ENCODE assay signal across 18 cellular contexts in the genomic region with DNA sequence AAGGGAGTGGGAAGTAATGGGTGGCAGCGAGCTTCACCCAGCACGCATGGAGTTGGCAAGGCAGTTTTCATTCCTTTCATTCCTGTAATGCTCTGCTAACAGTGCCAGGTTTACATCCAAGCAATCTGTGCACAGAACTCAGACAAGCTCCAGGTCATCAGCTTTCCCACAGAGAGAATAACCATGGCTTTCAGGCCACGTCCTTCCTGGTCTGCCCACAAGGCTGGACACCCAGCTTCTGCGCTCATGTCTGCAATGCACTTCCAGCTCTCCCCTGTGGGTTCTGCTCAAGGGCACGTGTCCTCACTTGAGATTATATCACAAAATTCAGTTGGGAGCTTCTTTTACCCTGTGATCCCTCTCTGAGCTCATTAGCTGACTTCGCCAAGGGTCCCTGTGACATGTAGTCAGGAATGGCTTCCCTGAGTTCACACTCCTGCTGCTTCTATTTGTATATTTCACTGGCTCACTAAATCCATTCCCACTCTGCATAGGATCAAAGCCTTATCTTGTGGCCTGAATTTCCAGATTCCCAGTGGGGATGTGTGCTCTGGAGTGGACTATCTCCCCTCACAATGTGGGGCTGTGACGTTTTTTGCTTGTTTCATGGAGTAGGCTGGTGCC. TPM values are rescaled to one million over a fixed set of nuclear protein-coding genes. Genes with fewer than 3 reads are reported as not detected.
A peak's percentile ranks its signal among the peaks of the same experiment; 100 is the strongest.
DNase-seq lines count a peak whose midpoint lies in the region; ATAC-seq, FAIRE-seq and TF ChIP-seq lines count a peak whose summit lies in the region.
"Had no signal": no experiment of that assay in that cellular context is flagged by ENCODE, and none has a peak within 500 bp of the region (broad histone marks: within the 10 kb centered on the region; RNA-seq: fewer than 3 reads in every experiment).

No MANE protein-coding gene starts in this region.

- H3K79me2 ChIP-seq in H9 (ENCODE audit: insufficient read depth, low read length) = no peaks in the 10 kb centered on the region

- H3K9ac ChIP-seq in H9 (ENCODE audit: extremely low read depth, insufficient read length, low read length) = no peak overlapping the region
- H3K9ac ChIP-seq: BLaER1 had no signal

- H2BK5ac ChIP-seq in H9 (ENCODE audit: insufficient read length, low read length) = no peak overlapping the region

- no peak overlapping the region for H2BK20ac ChIP-seq in H9 (ENCODE audit: low read depth, low read length, poor library complexity, severe bottlenecking)

- no peak for FAIRE-seq in GM12891 (lab: Jason Lieb, UNC)

- no peak overlapping the region for H2BK120ac ChIP-seq in H9 (ENCODE audit: low read depth, low read length, poor library complexity, severe bottlenecking)

- no peak overlapping the region for H4K5ac ChIP-seq in H9 (ENCODE audit: insufficient read length, low read depth, low read length)

- no peaks in the 10 kb centered on the region; the same call in 1 of the 2 replicates for H3K27me3 Mint-ChIP-seq in H9 (ENCODE audit: low read depth)

- TF ChIP-seq CTCF in choroid plexus epithelial cell (conservative IDR thresholded peaks at IDR 0.05; ENCODE audit: low read depth, low read length) (peak; percentile 14), H9 (conservative IDR thresholded peaks at IDR 0.05) (no peak)

- H3K36me3 Mint-ChIP-seq in H9 (ENCODE audit: insufficient read depth in 1 of 3, low read depth in 3 of 3) = no peaks in the 10 kb centered on the region
- H3K36me3 Mint-ChIP-seq: activated naive CD8-positive, alpha-beta T cell treated with anti-CD3 and anti-CD28 coated beads, Interleukin-2, amount 10 ng/mL, durations not matched to agents 7 days and 5 days had no signal

- H3K9me3 Mint-ChIP-seq in H9 = peaks cover 10 to 49% of the 10 kb centered on the region in 2 experiments
- H3K9me3 Mint-ChIP-seq: activated naive CD8-positive, alpha-beta T cell treated with anti-CD3 and anti-CD28 coated beads, Interleukin-2, amount 10 ng/mL, durations not matched to agents 7 days and 5 days; T-helper 1 cell treated with Interleukin-12 subunit alpha and Interleukin-12 subunit beta and Interleukin-4 antibody, amounts not matched to agents 30 μg/mL and 1 μg/mL, for 36 hours had no signal

- no peak overlapping the region for H3K14ac ChIP-seq in H9 (ENCODE audit: insufficient read depth, low read length)

- no peak overlapping the region for H2AFZ ChIP-seq in H9 (ENCODE audit: low read length)

- no peak overlapping the region for H3K4me3 Mint-ChIP-seq in H9
- H3K4me3 Mint-ChIP-seq: activated naive CD8-positive, alpha-beta T cell treated with anti-CD3 and anti-CD28 coated beads, Interleukin-2, amount 10 ng/mL, durations not matched to agents 7 days and 5 days; T-helper 1 cell treated with Interleukin-12 subunit alpha and Interleukin-12 subunit beta and Interleukin-4 antibody, amounts not matched to agents 30 μg/mL and 1 μg/mL, for 36 hours had no signal

- no peak overlapping the region for H3T11ph ChIP-seq in H9 (ENCODE audit: low read length)

- H3K4me3 ChIP-seq in choroid plexus epithelial cell (ENCODE audit: low read depth, low read length) = no peak overlapping the region
- H3K4me3 ChIP-seq: BLaER1, ovary had no signal

- H2AK5ac ChIP-seq in H9 (ENCODE audit: insufficient read length, low read length) = no peak overlapping the region

- no peaks in the 10 kb centered on the region for H3K9me3 ChIP-seq in H9 (ENCODE audit: control insufficient read depth, low read depth, low read length)
- H3K9me3 ChIP-seq: BLaER1, ovary had no signal

- no peaks in the 10 kb centered on the region for H3K27me3 ChIP-seq in H9 (ENCODE audit: insufficient read depth, low read length)
- H3K27me3 ChIP-seq: BLaER1, ovary had no signal

- H3K4ac ChIP-seq in H9 (ENCODE audit: low read depth, low read length) = no peak overlapping the region

- no peak for TF ChIP-seq POLR2A in GM12891 (IDR thresholded peaks at IDR 0.05; ENCODE audit: low read depth, low read length)

- H3K4me1 Mint-ChIP-seq in H9 = peaks cover 10% of the 10 kb centered on the region in 2 experiments

- no peak overlapping the region for H4K91ac ChIP-seq in H9 (ENCODE audit: insufficient read length, low read depth, low read length)

- DNase-seq in GM04503 (ENCODE audit: low read depth) (peak; percentile 53), choroid plexus epithelial cell (ENCODE audit: low read depth) (peak; percentile 24), iPS-NIHi11 (ENCODE audit: low spot score) (peak; percentile 7), renal cortical epithelial cell (ENCODE audit: low read depth) (peak; percentile 90), H9 (no peak), GM12891 (ENCODE audit: insufficient read length, low spot score) (no peak), NCI-H2107 (lab: John Stamatoyannopoulos, UW) (no peak)
- DNase-seq: activated naive CD8-positive, alpha-beta T cell treated with anti-CD3 and anti-CD28 coated beads, Interleukin-2, amount 10 ng/mL, durations not matched to agents 7 days and 5 days; activated T-cell treated with anti-CD3 and anti-CD28 coated beads for 4 hours; DMS79 treated with DMSO at 0.1 percent for 48 hours; MM.1S; NCI-H1930; NCI-H748 treated with DMSO at 0.1 percent for 48 hours; ovary; RPMI8226 had no signal

- no peak overlapping the region for H3K23ac ChIP-seq in H9 (ENCODE audit: insufficient read length, low read depth, low read length)

- H3K27ac ChIP-seq in H9 (ENCODE audit: insufficient read length, low read depth, low read length) = no peak overlapping the region
- H3K27ac ChIP-seq: BLaER1, ovary had no signal

- H4K8ac ChIP-seq in H9 (replicated peaks; ENCODE audit: insufficient read length, low read depth, low read length) = no peak overlapping the region

- H3K4me2 ChIP-seq in H9 (ENCODE audit: insufficient read depth, insufficient read length, low read length) = no peak overlapping the region
- H3K4me2 ChIP-seq: BLaER1 had no signal

- no peak overlapping the region for H3K56ac ChIP-seq in H9 (ENCODE audit: insufficient read length, low read depth, low read length)

- H3K4me1 ChIP-seq in H9 (ENCODE audit: insufficient read depth, low read length) = no peaks in the 10 kb centered on the region; the same call in 1 of the 2 replicates

- no peaks in the 10 kb centered on the region for H4K20me1 ChIP-seq in H9 (ENCODE audit: control insufficient read depth, insufficient read depth, insufficient read length)
- H4K20me1 ChIP-seq: BLaER1 had no signal

- no peak overlapping the region for H3K18ac ChIP-seq in H9 (ENCODE audit: insufficient read length, low read depth, low read length)

- no peaks in the 10 kb centered on the region for H3K23me2 ChIP-seq in H9 (ENCODE audit: insufficient read length, low read depth, low read length, poor library complexity, severe bottlenecking)

- ATAC-seq in GM18907 (IDR thresholded peaks at IDR 0.05; ENCODE audit: unreplicated experiment) = no peak

- H3K27ac Mint-ChIP-seq in H9 = no peak overlapping the region
- H3K27ac Mint-ChIP-seq: activated naive CD8-positive, alpha-beta T cell treated with anti-CD3 and anti-CD28 coated beads, Interleukin-2, amount 10 ng/mL, durations not matched to agents 7 days and 5 days; T-helper 1 cell treated with Interleukin-12 subunit alpha and Interleukin-12 subunit beta and Interleukin-4 antibody, amounts not matched to agents 30 μg/mL and 1 μg/mL, for 36 hours had no signal

- H2BK15ac ChIP-seq in H9 (ENCODE audit: low read depth, low read length) = no peak overlapping the region

- H2BK12ac ChIP-seq in H9 (ENCODE audit: insufficient read length, low read depth, low read length) = no peak overlapping the region

- H3K79me1 ChIP-seq in H9 (ENCODE audit: insufficient read depth, low read depth, low read length, poor library complexity, severe bottlenecking) = no peaks in the 10 kb centered on the region

- WGBS in H9 (ENCODE audit: extremely low coverage, insufficient read length, low lambda C conversion rate) = no CpG with 5 or more reads among the region's 7 CpGs

TF ChIP-seq in GM12891, 5 proteins besides CTCF, POLR2A, EP300 and RAD21:
- TF ChIP-seq POU2F2 (IDR thresholded peaks at IDR 0.05; ENCODE audit: low read depth, low read length) = no peak
- no peak for TF ChIP-seq SPI1 (IDR thresholded peaks at IDR 0.05; ENCODE audit: low read depth, low read length)
- no peak for TF ChIP-seq PAX5 (IDR thresholded peaks at IDR 0.05; ENCODE audit: insufficient read depth, low read length, severe bottlenecking)
- TF ChIP-seq TAF1 (IDR thresholded peaks at IDR 0.05; ENCODE audit: low read depth, low read length) = no peak
- no peak for TF ChIP-seq POLR2AphosphoS5 (IDR thresholded peaks at IDR 0.05; ENCODE audit: low read depth, low read length)

RNA-seq across cellular contexts. Expression of gene AKR1C2, which starts 18.6 kb away (rescaled TPM):
- total RNA-seq in renal cortical epithelial cell (1.9 and 6.5 TPM in 2 replicates), H9 (2021) (0.74 and 0.83 TPM in 2 replicates)
- not detected for polyA plus RNA-seq in GM12891 (2012; ENCODE audit: low read depth, missing spikeins)
- total RNA-seq: activated naive CD8-positive, alpha-beta T cell treated with anti-CD3 and anti-CD28 coated beads, Interleukin-2, amount 10 ng/mL, durations not matched to agents 7 days and 5 days had no signal

RNA-seq across cellular contexts. Expression of gene AKR1C1, which starts 21.9 kb away (rescaled TPM):
- 5.5 and 6.6 TPM in 2 replicates for total RNA-seq in renal cortical epithelial cell
- 1.9 and 2.0 TPM in 2 replicates for total RNA-seq in H9 (2021)
- polyA plus RNA-seq in GM12891 (2012; ENCODE audit: low read depth, missing spikeins) = 0.04 TPM

Comparison
In these comparisons a context has a peak if more than half of its experiments do, and no peak if none do; other contexts are left out.
1. DNase-seq: peak in GM04503 (single experiment), choroid plexus epithelial cell (single experiment), iPS-NIHi11 (single experiment) and renal cortical epithelial cell (single experiment); none in H9 (single experiment), GM12891 (single experiment) and NCI-H2107 (single experiment).